In genomic region chr10:109898666-109899577, GRCh38 we compare ENCODE assay signal across 11 cellular contexts. TPM values are rescaled to one million over a fixed set of nuclear protein-coding genes. Genes with fewer than 3 reads are reported as not detected.
DNase-seq lines count a peak whose midpoint lies in the region; ATAC-seq, FAIRE-seq and TF ChIP-seq lines count a peak whose summit lies in the region.
"Had no signal": no experiment of that assay in that cellular context is flagged by ENCODE, and none has a peak within 500 bp of the region (broad histone marks: within the 10 kb centered on the region; RNA-seq: fewer than 3 reads in every experiment).

No MANE protein-coding gene starts in this region.

- no peak for ATAC-seq in HG02642 (IDR thresholded peaks at IDR 0.05; ENCODE audit: poor library complexity, unreplicated experiment)
- ATAC-seq: naive thymus-derived CD8-positive, alpha-beta T cell had no signal

- H3K4me1 ChIP-seq in breast epithelium: peaks cover 17 to 39% of the 10 kb centered on the region in 2 donors
- peaks cover 56% of the 10 kb centered on the region for H3K4me1 ChIP-seq in keratinocyte (ENCODE audit: control insufficient read depth, extremely low read depth, insufficient read depth, low read length)
- peaks cover 48% of the 10 kb centered on the region for H3K4me1 ChIP-seq in stomach smooth muscle (ENCODE audit: control insufficient read depth, insufficient read depth, low read length)

- H3K4me2 ChIP-seq in keratinocyte (ENCODE audit: control insufficient read depth, extremely low read depth, insufficient read depth, low read depth, low read length): no peak overlapping the region

- peaks cover 52% of the 10 kb centered on the region for H3K79me2 ChIP-seq in keratinocyte (ENCODE audit: control insufficient read depth, insufficient read depth, low read length)

- H3K36me3 ChIP-seq in breast epithelium (no peaks in the 10 kb centered on the region), keratinocyte (ENCODE audit: control insufficient read depth in 2 of 2, extremely low read depth in 1 of 2, insufficient read depth in 2 of 2, low read length in 2 of 2) (peaks cover 3 to 22% of the 10 kb centered on the region in 2 experiments), stomach smooth muscle (ENCODE audit: control insufficient read depth in 2 of 2, insufficient read depth in 2 of 2, low read length in 2 of 2) (peaks cover 2 to 3% of the 10 kb centered on the region in 2 donors)

- TF ChIP-seq CTCF in breast epithelium (IDR thresholded peaks at IDR 0.05) (no peak), keratinocyte (optimal IDR thresholded peaks at IDR 0.05 in 1 of 3, IDR thresholded peaks at IDR 0.05 in 1 of 3, conservative IDR thresholded peaks at IDR 0.05 in 1 of 3; ENCODE audit: extremely low read depth in 1 of 3, insufficient read depth in 2 of 3, low read length in 3 of 3) (no peak)

- peak; percentile 90 for DNase-seq in OCI-M1 (lab: John Stamatoyannopoulos, UW)
- DNase-seq in breast epithelium (ENCODE audit: low spot score in 2 of 2): no peak
- DNase-seq in keratinocyte (ENCODE audit: low read depth, low spot score): no peak
- no peak for DNase-seq in activated CD4-positive, CD25-positive, alpha-beta regulatory T cell treated with anti-CD3 and anti-CD28 coated beads, Interleukin-2, amount 50 U/mL, for 72 hours
- DNase-seq in activated CD4-positive, alpha-beta T cell treated with anti-CD3 and anti-CD28 coated beads for 48 hours: no peak
- DNase-seq: activated CD4-positive, alpha-beta T cell treated with anti-CD3 and anti-CD28 coated beads, Interleukin-2, amount 10 ng/mL, durations not matched to agents 7 days and 5 days; GF-D8; naive thymus-derived CD8-positive, alpha-beta T cell had no signal

- H3K27me3 ChIP-seq in breast epithelium: no peaks in the 10 kb centered on the region
- H3K27me3 ChIP-seq in keratinocyte (ENCODE audit: control insufficient read depth, extremely low read depth, insufficient read depth, low read length): no peaks in the 10 kb centered on the region
- H3K27me3 ChIP-seq in stomach smooth muscle (ENCODE audit: control insufficient read depth in 1 of 2, insufficient read depth in 2 of 2, low read length in 2 of 2): no peaks in the 10 kb centered on the region

- H3K9me1 ChIP-seq in keratinocyte (ENCODE audit: control insufficient read depth, extremely low read depth, insufficient read depth, low read length): no peaks in the 10 kb centered on the region

- H3K27ac ChIP-seq in breast epithelium (peak overlapping the region; percentile 76 to 93), keratinocyte (ENCODE audit: control insufficient read depth, insufficient read depth, low read length) (peak overlapping the region; percentile 30), stomach smooth muscle (ENCODE audit: low read length) (peak overlapping the region; percentile 46)

- H3K9me3 ChIP-seq in breast epithelium (no peaks in the 10 kb centered on the region), keratinocyte (ENCODE audit: control insufficient read depth, low read depth, low read length) (no peaks in the 10 kb centered on the region), stomach smooth muscle (ENCODE audit: control insufficient read depth in 2 of 2, low read length in 2 of 2) (no peaks in the 10 kb centered on the region)

- H3K9ac ChIP-seq in keratinocyte (ENCODE audit: control insufficient read depth, extremely low read depth, insufficient read depth, low read length) (no peak overlapping the region), stomach smooth muscle (ENCODE audit: low read length in 2 of 2) (no peak overlapping the region)

- intact Hi-C loops in breast epithelium (cut with DNase I; ENCODE audit: low total_unique reads): no loop called here

- H4K20me1 ChIP-seq in keratinocyte (ENCODE audit: control insufficient read depth, extremely low read depth, insufficient read depth, low read length): no peaks in the 10 kb centered on the region

- no peak for TF ChIP-seq POLR2A in breast epithelium (IDR thresholded peaks at IDR 0.05)

- no peak overlapping the region for H2AFZ ChIP-seq in keratinocyte (ENCODE audit: control insufficient read depth, low read length)

- dilution Hi-C loops in keratinocyte (cut with MboI; ENCODE audit: extremely low pct_ligation_motif_present, low sequenced_read_pairs): no loop called here

- FAIRE-seq in keratinocyte (lab: Jason Lieb, UNC): no peak
- FAIRE-seq: GM19239 had no signal

- H3K4me3 ChIP-seq in breast epithelium (no peak overlapping the region), keratinocyte (ENCODE audit: control insufficient read depth in 2 of 3, extremely low read depth in 1 of 3, insufficient read depth in 2 of 3, low read depth in 1 of 3, low read length in 3 of 3) (no peak overlapping the region), stomach smooth muscle (ENCODE audit: low read length in 2 of 2) (no peak overlapping the region)

RNA-seq across cellular contexts. Expression of gene XPNPEP1, which starts 24.4 kb away (rescaled TPM):
- total RNA-seq in breast epithelium: 10 to 100 TPM; 61.1 to 89.5 (median 89.0) TPM
- polyA plus RNA-seq in keratinocyte: 96.2 to 171 TPM (median 154 TPM) in 3 replicates
- 63.0 TPM for polyA plus RNA-seq in keratinocyte (2011; ENCODE audit: low read depth)
- 193 and 194 TPM in 2 replicates for polyA plus RNA-seq in keratinocyte (2011; cell fraction: cytosol; rRNA removed)
- polyA plus RNA-seq in keratinocyte (2011; cell fraction: nucleus; rRNA removed): 258 and 305 TPM in 2 replicates
- polyA plus RNA-seq in keratinocyte (2012; ENCODE audit: low replicate concordance): 43.2 and 52.6 TPM in 2 replicates
- 304 to 419 TPM (median 412 TPM) in 3 replicates for polyA minus RNA-seq in keratinocyte
- polyA minus RNA-seq in keratinocyte (2011; cell fraction: cytosol; rRNA and poly(A)+ RNA removed): 164 TPM
- 134 and 140 TPM in 2 replicates for polyA minus RNA-seq in keratinocyte (2011; cell fraction: nucleus; rRNA and poly(A)+ RNA removed)

Comparison
In these comparisons a context has a peak if more than half of its experiments do, and no peak if none do; other contexts are left out.
1. H3K27ac ChIP-seq: peak in every context shown above with its lines; median percentile 84 in breast epithelium; 46 in stomach smooth muscle; 30 in keratinocyte.